Comparison of ENCODE assay signal across 26 cellular contexts in the genomic region with DNA sequence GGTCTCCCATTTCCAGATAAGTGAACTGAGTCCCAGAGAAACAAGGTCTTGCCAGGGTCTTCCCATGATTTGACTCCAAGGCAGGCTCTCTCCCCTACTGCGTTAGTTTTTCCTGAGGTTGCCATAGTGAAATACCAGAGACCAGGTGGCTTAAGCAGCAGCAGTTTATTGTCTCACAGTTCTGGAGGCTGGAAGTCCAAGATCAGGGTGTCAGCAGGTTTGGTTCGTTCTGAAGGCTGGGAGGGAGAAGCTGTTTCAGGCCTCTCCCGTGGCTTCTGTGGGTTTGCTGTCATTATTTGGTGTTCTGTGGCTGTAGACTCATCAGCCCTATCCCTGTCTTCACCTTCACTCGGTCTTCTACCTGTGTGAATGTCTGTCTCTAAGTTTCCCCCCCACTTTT.
DNase-seq lines count a peak whose midpoint lies in the region; ATAC-seq and TF ChIP-seq lines count a peak whose summit lies in the region.
"Had no signal": no experiment of that assay in that cellular context is flagged by ENCODE, and none has a peak within 500 bp of the region (broad histone marks: within the 10 kb centered on the region; RNA-seq: fewer than 3 reads in every experiment).

No MANE protein-coding gene starts in this region.

- no CpG with 5 or more reads among the region's 4 CpGs for WGBS in mesendoderm (ENCODE audit: extremely low coverage, insufficient coverage, low lambda C conversion rate)

- H3K27me3 ChIP-seq in right atrium auricular region (no peaks in the 10 kb centered on the region), mesendoderm (ENCODE audit: insufficient read depth, low read length, poor library complexity) (no peaks in the 10 kb centered on the region)
- H3K27me3 ChIP-seq: BE2C, MG63, SJSA1 had no signal

- no peaks in the 10 kb centered on the region for H3K79me1 ChIP-seq in mesendoderm (ENCODE audit: low read length)

- H2BK120ac ChIP-seq in mesendoderm (ENCODE audit: low read depth, low read length) = no peak overlapping the region

- intact Hi-C loops in left cardiac atrium (cut with DNase I) = loop anchor here in 1 of 2 donors (5.0 kb wide), 1 partner anchor 55 kb away; no protein-coding TSS in a partner anchor

- no peak for ATAC-seq in left cardiac atrium
- ATAC-seq: A549, PC-3 had no signal

- no peak overlapping the region for H3K18ac ChIP-seq in mesendoderm (ENCODE audit: low read length)

- no peak overlapping the region for H2BK5ac ChIP-seq in mesendoderm (ENCODE audit: low read length)

- H3K27me3 Mint-ChIP-seq in endothelial cell (ENCODE audit: unreplicated experiment) = peaks cover 37% of the 10 kb centered on the region
- H3K27me3 Mint-ChIP-seq: CD8-positive, alpha-beta memory T cell had no signal

- no peak overlapping the region for H3K23ac ChIP-seq in mesendoderm (ENCODE audit: low read length)

- H3K4me3 ChIP-seq in right atrium auricular region = no peak overlapping the region
- no peak overlapping the region for H3K4me3 ChIP-seq in mesendoderm (ENCODE audit: low read length)
- H3K4me3 ChIP-seq: A549, HAP-1, MG63, SJSA1 had no signal

- no peak overlapping the region for H3K4ac ChIP-seq in mesendoderm (ENCODE audit: low read depth, low read length)

- H3K79me2 ChIP-seq in mesendoderm (ENCODE audit: control insufficient read depth, insufficient read depth, low read length) = no peaks in the 10 kb centered on the region

- H3K4me1 Mint-ChIP-seq in endothelial cell (ENCODE audit: unreplicated experiment) = peaks cover 60% of the 10 kb centered on the region

- H3K56ac ChIP-seq in mesendoderm (ENCODE audit: low read length) = no peak overlapping the region

- H3K4me2 ChIP-seq in mesendoderm (ENCODE audit: low read length) = no peak overlapping the region
- H3K4me2 ChIP-seq: A549 had no signal

- H3K9me3 ChIP-seq in right atrium auricular region = no peaks in the 10 kb centered on the region
- H3K9me3 ChIP-seq: A549, BE2C, HAP-1, MG63, SJSA1 had no signal

- H3K27ac Mint-ChIP-seq in endothelial cell (ENCODE audit: unreplicated experiment) = peak overlapping the region; percentile 59

- peaks cover 56% of the 10 kb centered on the region for H3K36me3 Mint-ChIP-seq in endothelial cell (ENCODE audit: low read depth, unreplicated experiment)

- no peak overlapping the region for H2BK15ac ChIP-seq in mesendoderm (replicated peaks; ENCODE audit: low read depth)

- no peak for DNase-seq in right atrium auricular region (ENCODE audit: low spot score)
- no peak for DNase-seq in left cardiac atrium
- no peak for DNase-seq in endothelial cell (ENCODE audit: low spot score)
- DNase-seq in mesendoderm = peak; percentile 44
- no peak for DNase-seq in hippocampal formation (lab: John Stamatoyannopoulos, UW)
- DNase-seq in mesenteric fat pad (ENCODE audit: low spot score) = no peak
- no peak for DNase-seq in NAMALWA (ENCODE audit: low spot score)
- DNase-seq: BE2C; CD8-positive, alpha-beta memory T cell; DMS 273 treated with DMSO at 0.1 percent for 48 hours; DMS79; EL; GDM1; GOT3; KG1; MG63; NCI-H2029; NCI-H446; NCI-H524 treated with DMSO at 0.1 percent for 48 hours; NCI-H774; NK-92 treated with Interleukin-12 subunit alpha and Interleukin-12 subunit beta, amount 100 ng/mL, for 24 hours; PC-3 had no signal

- no peaks in the 10 kb centered on the region for H3K36me3 ChIP-seq in right atrium auricular region
- H3K36me3 ChIP-seq in mesendoderm (ENCODE audit: control insufficient read depth, insufficient read depth, low read length) = no peaks in the 10 kb centered on the region
- H3K36me3 ChIP-seq: BE2C, HAP-1, MG63, SJSA1 had no signal

- H4K8ac ChIP-seq in mesendoderm (ENCODE audit: low read depth, low read length) = no peak overlapping the region

- peaks cover 0 to 73% of the 10 kb centered on the region in 2 donors for H3K4me1 ChIP-seq in right atrium auricular region
- no peaks in the 10 kb centered on the region for H3K4me1 ChIP-seq in mesendoderm (ENCODE audit: control insufficient read depth, low read depth, low read length)
- H3K4me1 ChIP-seq: BE2C, HAP-1 had no signal

- peak overlapping the region; percentile 86 to 91 for H3K27ac ChIP-seq in right atrium auricular region
- no peak overlapping the region for H3K27ac ChIP-seq in mesendoderm (ENCODE audit: low read depth, low read length)
- H3K27ac ChIP-seq: A549 had no signal

- H3K9ac ChIP-seq in mesendoderm (ENCODE audit: low read length) = no peak overlapping the region

- no peak overlapping the region for H4K5ac ChIP-seq in mesendoderm (ENCODE audit: low read length)

- H3K9me3 Mint-ChIP-seq in endothelial cell (ENCODE audit: unreplicated experiment) = no peaks in the 10 kb centered on the region
- H3K9me3 Mint-ChIP-seq: CD8-positive, alpha-beta memory T cell had no signal

- no peak overlapping the region for H2AK5ac ChIP-seq in mesendoderm (ENCODE audit: low read length)

- TF ChIP-seq CTCF in right atrium auricular region (IDR thresholded peaks at IDR 0.05) (no peak), endothelial cell (IDR thresholded peaks at IDR 0.05; ENCODE audit: unreplicated experiment) (no peak)

- peak overlapping the region; percentile 11 for H3K4me3 Mint-ChIP-seq in endothelial cell (ENCODE audit: unreplicated experiment)
- H3K4me3 Mint-ChIP-seq: CD14-positive monocyte; CD8-positive, alpha-beta memory T cell had no signal
